In the genomic region with DNA sequence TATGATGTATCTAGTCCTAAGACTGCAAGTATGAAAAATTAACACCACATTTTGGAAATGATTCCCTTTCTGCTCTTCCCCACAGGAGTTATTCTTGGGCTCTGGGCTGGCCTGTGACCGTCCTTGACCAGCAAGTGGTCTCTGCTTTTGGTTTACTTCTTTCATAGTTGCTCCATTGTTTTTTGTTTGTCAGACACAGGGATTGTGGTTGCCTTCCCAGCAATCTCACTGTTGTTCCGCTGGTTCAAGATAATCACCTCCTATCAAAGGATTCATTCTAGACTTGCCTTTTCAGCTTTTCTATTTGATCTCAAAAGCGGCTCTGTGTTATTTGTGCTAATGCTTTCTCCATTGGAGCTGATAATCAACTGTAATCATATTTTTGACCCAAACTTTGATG, we compare ENCODE assay signal across 1 cellular context.
TF ChIP-seq lines count a peak whose summit lies in the region.

No MANE protein-coding gene starts in this region.

TF ChIP-seq in IMR-90, 13 proteins besides CTCF, POLR2A, EP300 and RAD21:
- TF ChIP-seq MAFK (IDR thresholded peaks at IDR 0.05; ENCODE audit: low read depth, low read length) (no peak), CHD1 (IDR thresholded peaks at IDR 0.05; ENCODE audit: low read depth, low read length) (no peak), CEBPB (IDR thresholded peaks at IDR 0.05; ENCODE audit: low read depth, low read length) (no peak), RCOR1 (IDR thresholded peaks at IDR 0.05; ENCODE audit: insufficient replicate concordance, low read length) (no peak), BHLHE40 (IDR thresholded peaks at IDR 0.05; ENCODE audit: low read depth, low read length) (no peak), SMC3 (IDR thresholded peaks at IDR 0.05; ENCODE audit: low read depth, low read length) (no peak), NFE2L2 (IDR thresholded peaks at IDR 0.05; ENCODE audit: low read depth, low read length) (no peak), MXI1 (IDR thresholded peaks at IDR 0.05; ENCODE audit: borderline replicate concordance, low read depth, low read length) (no peak), FOS (IDR thresholded peaks at IDR 0.05; ENCODE audit: low read depth, low read length) (no peak), RFX5 (IDR thresholded peaks at IDR 0.05; ENCODE audit: low read depth, low read length) (no peak)
- TF ChIP-seq, protein P1, sequence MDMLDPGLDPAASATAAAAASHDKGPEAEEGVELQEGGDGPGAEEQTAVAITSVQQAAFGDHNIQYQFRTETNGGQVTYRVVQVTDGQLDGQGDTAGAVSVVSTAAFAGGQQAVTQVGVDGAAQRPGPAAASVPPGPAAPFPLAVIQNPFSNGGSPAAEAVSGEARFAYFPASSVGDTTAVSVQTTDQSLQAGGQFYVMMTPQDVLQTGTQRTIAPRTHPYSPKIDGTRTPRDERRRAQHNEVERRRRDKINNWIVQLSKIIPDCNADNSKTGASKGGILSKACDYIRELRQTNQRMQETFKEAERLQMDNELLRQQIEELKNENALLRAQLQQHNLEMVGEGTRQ (IDR thresholded peaks at IDR 0.05; ENCODE audit: low read depth, low read length), result no peak
- TF ChIP-seq, protein P2, sequence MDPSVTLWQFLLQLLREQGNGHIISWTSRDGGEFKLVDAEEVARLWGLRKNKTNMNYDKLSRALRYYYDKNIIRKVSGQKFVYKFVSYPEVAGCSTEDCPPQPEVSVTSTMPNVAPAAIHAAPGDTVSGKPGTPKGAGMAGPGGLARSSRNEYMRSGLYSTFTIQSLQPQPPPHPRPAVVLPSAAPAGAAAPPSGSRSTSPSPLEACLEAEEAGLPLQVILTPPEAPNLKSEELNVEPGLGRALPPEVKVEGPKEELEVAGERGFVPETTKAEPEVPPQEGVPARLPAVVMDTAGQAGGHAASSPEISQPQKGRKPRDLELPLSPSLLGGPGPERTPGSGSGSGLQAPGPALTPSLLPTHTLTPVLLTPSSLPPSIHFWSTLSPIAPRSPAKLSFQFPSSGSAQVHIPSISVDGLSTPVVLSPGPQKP (IDR thresholded peaks at IDR 0.05; ENCODE audit: borderline replicate concordance, low read depth, low read length), result no peak
